8 cellular contexts compared by ENCODE assay signal in the genomic region with DNA sequence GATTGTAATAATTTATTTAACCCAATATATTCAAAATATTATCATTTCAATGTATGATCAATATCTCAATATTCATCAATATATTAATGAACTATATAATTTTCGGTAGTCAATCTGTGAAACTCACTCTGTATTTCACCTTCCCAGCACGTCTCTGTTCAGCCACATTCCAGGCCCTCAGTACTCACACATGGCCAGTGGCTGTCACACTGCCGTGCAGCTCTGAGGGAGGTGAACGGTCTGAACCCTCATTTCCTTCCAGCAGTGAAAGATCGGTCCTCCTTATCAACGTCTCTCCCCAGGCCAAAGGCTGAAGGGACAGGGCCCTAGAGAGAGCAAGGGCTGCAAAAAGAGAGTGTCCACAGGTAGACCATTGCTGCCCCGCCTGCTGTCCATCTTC. TPM values are rescaled to one million over a fixed set of nuclear protein-coding genes. Genes with fewer than 3 reads are reported as not detected.
DNase-seq lines count a peak whose midpoint lies in the region; ATAC-seq and TF ChIP-seq lines count a peak whose summit lies in the region.

No MANE protein-coding gene starts in this region.

- peaks cover 36% of the 10 kb centered on the region for H3K79me2 ChIP-seq in neural progenitor cell (ENCODE audit: low read depth)

- peaks cover 23 to 77% (median 54%) of the 10 kb centered on the region in 4 donors for H3K4me1 Mint-ChIP-seq in CD4-positive, CD25-positive, alpha-beta regulatory T cell
- peaks cover 42 to 51% (median 48%) of the 10 kb centered on the region in 3 donors for H3K4me1 Mint-ChIP-seq in IgD-negative memory B cell
- peaks cover 57% of the 10 kb centered on the region for H3K4me1 Mint-ChIP-seq in activated naive CD8-positive, alpha-beta T cell treated with anti-CD3 and anti-CD28 coated beads, Interleukin-2, amount 50 U/mL, for 24 hours
- H3K4me1 Mint-ChIP-seq in neural progenitor cell = peaks cover 22% of the 10 kb centered on the region

- ATAC-seq in CD4-positive, CD25-positive, alpha-beta regulatory T cell (ENCODE audit: low read depth in 2 of 2) = no peak
- ATAC-seq in activated naive CD8-positive, alpha-beta T cell treated with anti-CD3 and anti-CD28 coated beads, Interleukin-2, amount 50 U/mL, for 24 hours = no peak
- no peak for ATAC-seq in SK-N-SH treated with all-trans-retinoic acid at 6 μM for 48 hours
- ATAC-seq in HG03159 (IDR thresholded peaks at IDR 0.05; ENCODE audit: unreplicated experiment) = no peak
- ATAC-seq in HG03378 (IDR thresholded peaks at IDR 0.05; ENCODE audit: unreplicated experiment) = no peak

- no peaks in the 10 kb centered on the region for H3K27me3 Mint-ChIP-seq in CD4-positive, CD25-positive, alpha-beta regulatory T cell
- H3K27me3 Mint-ChIP-seq in IgD-negative memory B cell (no peaks in the 10 kb centered on the region), neural progenitor cell (ENCODE audit: insufficient read depth, low read depth) (peaks cover 2% of the 10 kb centered on the region)
- no peaks in the 10 kb centered on the region for H3K27me3 Mint-ChIP-seq in activated naive CD8-positive, alpha-beta T cell treated with anti-CD3 and anti-CD28 coated beads, Interleukin-2, amount 50 U/mL, for 24 hours

- peak overlapping the region; percentile 73 to 92 (median 84) for H3K4me3 Mint-ChIP-seq in CD4-positive, CD25-positive, alpha-beta regulatory T cell
- H3K4me3 Mint-ChIP-seq in IgD-negative memory B cell (peak overlapping the region; percentile 8 to 88 (median 69)), neural progenitor cell (peak overlapping the region; percentile 64)
- H3K4me3 Mint-ChIP-seq in activated naive CD8-positive, alpha-beta T cell treated with anti-CD3 and anti-CD28 coated beads, Interleukin-2, amount 50 U/mL, for 24 hours = peak overlapping the region; percentile 43

- peaks cover 5% of the 10 kb centered on the region for H3F3A ChIP-seq in neural progenitor cell (ENCODE audit: low read depth)

- no peak for TF ChIP-seq CTCF in neural progenitor cell (IDR thresholded peaks at IDR 0.05)

- H3K36me3 ChIP-seq in CD4-positive, CD25-positive, alpha-beta regulatory T cell (ENCODE audit: control insufficient read depth, insufficient read depth, low read length) = peaks cover 18% of the 10 kb centered on the region
- no peaks in the 10 kb centered on the region for H3K36me3 ChIP-seq in neural progenitor cell

- peaks cover 34% of the 10 kb centered on the region for H3K4me1 ChIP-seq in CD4-positive, CD25-positive, alpha-beta regulatory T cell (ENCODE audit: control insufficient read depth, insufficient read depth, low read length, poor library complexity, severe bottlenecking)
- peaks cover 10% of the 10 kb centered on the region for H3K4me1 ChIP-seq in neural progenitor cell

- no peak for DNase-seq in CD4-positive, CD25-positive, alpha-beta regulatory T cell
- no peak for DNase-seq in activated naive CD8-positive, alpha-beta T cell treated with anti-CD3 and anti-CD28 coated beads, Interleukin-2, amount 50 U/mL, for 24 hours
- peak; percentile 9 for DNase-seq in neural progenitor cell (ENCODE audit: low spot score)
- DNase-seq in foreskin melanocyte = no peak

- H3K4me3 ChIP-seq in CD4-positive, CD25-positive, alpha-beta regulatory T cell (ENCODE audit: low read depth, low read length) = peak overlapping the region; percentile 48
- H3K4me3 ChIP-seq in neural progenitor cell = no peak overlapping the region

- H3K27ac Mint-ChIP-seq in CD4-positive, CD25-positive, alpha-beta regulatory T cell = peak overlapping the region; percentile 64 to 76 (median 72)
- H3K27ac Mint-ChIP-seq in IgD-negative memory B cell (peak overlapping the region; percentile 87 to 97 (median 94)), neural progenitor cell (no peak overlapping the region)
- H3K27ac Mint-ChIP-seq in activated naive CD8-positive, alpha-beta T cell treated with anti-CD3 and anti-CD28 coated beads, Interleukin-2, amount 50 U/mL, for 24 hours = peak overlapping the region; percentile 54

- peaks cover 3 to 4% of the 10 kb centered on the region in 2 experiments for H3K9me3 ChIP-seq in CD4-positive, CD25-positive, alpha-beta regulatory T cell (ENCODE audit: control insufficient read depth in 2 of 2, low read length in 2 of 2)
- H3K9me3 ChIP-seq in neural progenitor cell (ENCODE audit: low read depth) = no peaks in the 10 kb centered on the region

- peaks cover 19% of the 10 kb centered on the region for H3K36me3 Mint-ChIP-seq in CD4-positive, CD25-positive, alpha-beta regulatory T cell
- H3K36me3 Mint-ChIP-seq in IgD-negative memory B cell = peaks cover under 1% of the 10 kb centered on the region
- H3K36me3 Mint-ChIP-seq in activated naive CD8-positive, alpha-beta T cell treated with anti-CD3 and anti-CD28 coated beads, Interleukin-2, amount 50 U/mL, for 24 hours (ENCODE audit: low read depth) = peaks cover 33% of the 10 kb centered on the region
- peaks cover 19% of the 10 kb centered on the region for H3K36me3 Mint-ChIP-seq in neural progenitor cell

- no peaks in the 10 kb centered on the region for H4K20me1 ChIP-seq in neural progenitor cell (ENCODE audit: low read depth)

- peak overlapping the region; percentile 88 for H3K27ac ChIP-seq in CD4-positive, CD25-positive, alpha-beta regulatory T cell (ENCODE audit: insufficient read depth, low read length, poor library complexity, severe bottlenecking)
- no peak overlapping the region for H3K27ac ChIP-seq in neural progenitor cell

- no peak overlapping the region for H2AFZ ChIP-seq in neural progenitor cell (replicated peaks)

- H3K9me3 Mint-ChIP-seq in CD4-positive, CD25-positive, alpha-beta regulatory T cell = peaks cover 0 to 2% (median 0%) of the 10 kb centered on the region in 7 donors
- H3K9me3 Mint-ChIP-seq in IgD-negative memory B cell = no peaks in the 10 kb centered on the region
- peaks cover 8% of the 10 kb centered on the region for H3K9me3 Mint-ChIP-seq in activated naive CD8-positive, alpha-beta T cell treated with anti-CD3 and anti-CD28 coated beads, Interleukin-2, amount 50 U/mL, for 24 hours
- peaks cover 7% of the 10 kb centered on the region for H3K9me3 Mint-ChIP-seq in neural progenitor cell

- no peaks in the 10 kb centered on the region for H3K27me3 ChIP-seq in CD4-positive, CD25-positive, alpha-beta regulatory T cell (ENCODE audit: control insufficient read depth, insufficient read depth, low read length)
- no peaks in the 10 kb centered on the region for H3K27me3 ChIP-seq in neural progenitor cell

- H3K9ac ChIP-seq in neural progenitor cell = no peak overlapping the region

- H3K4me2 ChIP-seq in neural progenitor cell = no peak overlapping the region

TF ChIP-seq in SK-N-SH treated with all-trans-retinoic acid at 6 μM for 48 hours, 23 proteins besides CTCF, POLR2A, EP300 and RAD21:
- TF ChIP-seq, protein P1, sequence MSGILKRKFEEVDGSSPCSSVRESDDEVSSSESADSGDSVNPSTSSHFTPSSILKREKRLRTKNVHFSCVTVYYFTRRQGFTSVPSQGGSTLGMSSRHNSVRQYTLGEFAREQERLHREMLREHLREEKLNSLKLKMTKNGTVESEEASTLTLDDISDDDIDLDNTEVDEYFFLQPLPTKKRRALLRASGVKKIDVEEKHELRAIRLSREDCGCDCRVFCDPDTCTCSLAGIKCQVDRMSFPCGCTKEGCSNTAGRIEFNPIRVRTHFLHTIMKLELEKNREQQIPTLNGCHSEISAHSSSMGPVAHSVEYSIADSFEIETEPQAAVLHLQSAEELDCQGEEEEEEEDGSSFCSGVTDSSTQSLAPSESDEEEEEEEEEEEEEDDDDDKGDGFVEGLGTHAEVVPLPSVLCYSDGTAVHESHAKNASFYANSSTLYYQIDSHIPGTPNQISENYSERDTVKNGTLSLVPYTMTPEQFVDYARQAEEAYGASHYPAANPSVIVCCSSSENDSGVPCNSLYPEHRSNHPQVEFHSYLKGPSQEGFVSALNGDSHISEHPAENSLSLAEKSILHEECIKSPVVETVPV (CRISPR knock-in tag; IDR thresholded peaks at IDR 0.05) = no peak
- TF ChIP-seq ZC3H10 (CRISPR knock-in tag; IDR thresholded peaks at IDR 0.05) (no peak), OSR1 (CRISPR knock-in tag; IDR thresholded peaks at IDR 0.05) (no peak), ZNF565 (CRISPR knock-in tag; conservative IDR thresholded peaks at IDR 0.05; ENCODE audit: low read depth) (no peak), ZFP30 (CRISPR knock-in tag; IDR thresholded peaks at IDR 0.05) (no peak), GLIS3 (CRISPR knock-in tag; IDR thresholded peaks at IDR 0.05) (no peak), ESRRG (CRISPR knock-in tag; IDR thresholded peaks at IDR 0.05) (no peak), BACH2 (CRISPR knock-in tag; IDR thresholded peaks at IDR 0.05; ENCODE audit: borderline replicate concordance) (no peak)
- TF ChIP-seq, protein P2, sequence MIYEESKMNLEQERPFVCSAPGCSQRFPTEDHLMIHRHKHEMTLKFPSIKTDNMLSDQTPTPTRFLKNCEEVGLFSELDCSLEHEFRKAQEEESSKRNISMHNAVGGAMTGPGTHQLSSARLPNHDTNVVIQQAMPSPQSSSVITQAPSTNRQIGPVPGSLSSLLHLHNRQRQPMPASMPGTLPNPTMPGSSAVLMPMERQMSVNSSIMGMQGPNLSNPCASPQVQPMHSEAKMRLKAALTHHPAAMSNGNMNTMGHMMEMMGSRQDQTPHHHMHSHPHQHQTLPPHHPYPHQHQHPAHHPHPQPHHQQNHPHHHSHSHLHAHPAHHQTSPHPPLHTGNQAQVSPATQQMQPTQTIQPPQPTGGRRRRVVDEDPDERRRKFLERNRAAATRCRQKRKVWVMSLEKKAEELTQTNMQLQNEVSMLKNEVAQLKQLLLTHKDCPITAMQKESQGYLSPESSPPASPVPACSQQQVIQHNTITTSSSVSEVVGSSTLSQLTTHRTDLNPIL (CRISPR knock-in tag; IDR thresholded peaks at IDR 0.05; ENCODE audit: low read depth) = no peak
TF ChIP-seq in SK-N-SH treated with all-trans-retinoic acid at 6 μM for 48 hours: peak in this region for 0.

RNA-seq across cellular contexts. Expression of a gene that starts 39.5 kb away (rescaled TPM):
- total RNA-seq in CD4-positive, CD25-positive, alpha-beta regulatory T cell = 15.0 TPM
- polyA plus RNA-seq in CD4-positive, CD25-positive, alpha-beta regulatory T cell = 1 to 10 TPM; 4.7 to 8.0 (median 6.9) TPM
- polyA plus RNA-seq in IgD-negative memory B cell = 4.2 TPM
- total RNA-seq in neural progenitor cell (ENCODE audit: low replicate concordance) = 94.3 and 129 TPM in 2 replicates

RNA-seq across cellular contexts. Expression of a gene that starts 44.5 kb away (rescaled TPM):
- total RNA-seq in CD4-positive, CD25-positive, alpha-beta regulatory T cell = not detected
- polyA plus RNA-seq in CD4-positive, CD25-positive, alpha-beta regulatory T cell = not detected
- not detected for polyA plus RNA-seq in IgD-negative memory B cell
- not detected in 2 replicates for total RNA-seq in neural progenitor cell (ENCODE audit: low replicate concordance)
